16 cellular contexts compared by ENCODE assay signal in the genomic region with DNA sequence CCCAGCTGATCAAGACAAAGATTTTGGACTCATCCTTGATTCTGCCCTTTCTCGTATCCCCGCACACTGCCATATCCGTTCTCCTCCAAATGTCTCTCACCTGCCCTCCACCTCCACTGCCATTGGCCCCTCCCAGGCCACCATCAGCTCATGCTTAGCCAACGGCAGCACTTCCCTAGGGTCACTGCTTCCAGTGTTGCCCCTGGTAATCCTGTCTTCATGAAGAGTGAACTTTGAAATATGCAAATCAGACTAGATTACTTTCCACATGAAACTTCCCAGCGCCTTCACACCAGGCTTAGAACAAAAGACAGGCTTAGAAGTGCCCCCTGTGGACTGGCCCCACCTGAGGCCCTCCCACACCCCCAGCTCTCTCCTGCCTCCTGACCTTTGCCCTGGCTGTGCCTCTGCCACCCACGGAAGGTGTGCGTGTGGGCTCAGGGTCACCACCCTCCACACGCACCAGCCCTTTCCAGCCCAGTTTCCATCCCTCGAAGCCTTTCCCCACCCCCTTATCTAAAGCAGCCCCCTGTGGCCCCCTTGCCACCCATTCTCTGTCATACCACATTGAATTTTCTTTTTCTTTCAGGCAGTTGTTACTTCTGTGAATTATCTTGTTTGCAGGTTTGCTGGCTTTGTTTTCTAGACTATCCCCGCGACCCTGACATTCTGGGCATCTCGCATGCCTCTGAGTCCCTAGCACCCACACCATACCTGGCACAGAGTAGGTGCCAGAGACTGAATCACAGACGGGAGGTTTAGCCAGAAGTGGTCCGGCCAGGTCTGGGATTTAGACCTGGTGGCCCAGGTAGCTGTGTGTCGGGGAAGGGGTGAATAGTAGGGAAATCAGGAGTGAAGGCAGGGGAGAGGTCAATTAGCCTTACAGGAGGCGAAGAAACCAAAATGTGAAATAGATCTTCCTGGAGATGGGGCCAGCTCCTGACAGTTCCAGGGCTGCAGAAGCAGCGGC. TPM values are rescaled to one million over a fixed set of nuclear protein-coding genes. Genes with fewer than 3 reads are reported as not detected.
"Had no signal": no experiment of that assay in that cellular context is flagged by ENCODE, and none has a peak within 500 bp of the region (broad histone marks: within the 10 kb centered on the region; RNA-seq: fewer than 3 reads in every experiment).

No MANE protein-coding gene starts in this region.

- H3K9me3 Mint-ChIP-seq: stimulated activated memory B cell treated with anti-CD40 and anti-IgM and Interleukin-4, amounts not matched to agents 10 μg/mL and 1 μg/mL and 100 μg/mL, for 72 hours had no signal

- H3K4me3 Mint-ChIP-seq: activated naive CD8-positive, alpha-beta T cell; activated T-cell treated with anti-CD3 and anti-CD28 coated beads, Interleukin-2, amount 50 U/mL, for 4 hours; naive thymus-derived CD4-positive, alpha-beta T cell; stimulated activated memory B cell treated with anti-CD40 and anti-IgM and Interleukin-4, amounts not matched to agents 10 μg/mL and 1 μg/mL and 100 μg/mL, for 72 hours had no signal

- DNase-seq: activated CD4-positive, alpha-beta T cell treated with anti-CD3 and anti-CD28 coated beads, Interleukin-2, amount 50 U/mL, for 4 hours; activated gamma-delta T cell; activated T-cell treated with anti-CD3 and anti-CD28 coated beads, Interleukin-2, amount 50 U/mL, for 4 hours; amniotic stem cell; esophagus squamous epithelium; hypothalamus; mammary epithelial cell; mucosa of descending colon; naive thymus-derived CD4-positive, alpha-beta T cell; retina; stimulated activated CD4-positive, alpha-beta T cell treated with anti-CD3 and anti-CD28 coated beads, Interleukin-2, amount 100 ng/mL, for 48 hours had no signal

- H3K27ac Mint-ChIP-seq: activated naive CD8-positive, alpha-beta T cell; naive thymus-derived CD4-positive, alpha-beta T cell; stimulated activated memory B cell treated with anti-CD40 and anti-IgM and Interleukin-4, amounts not matched to agents 10 μg/mL and 1 μg/mL and 100 μg/mL, for 72 hours had no signal

- H3K36me3 Mint-ChIP-seq: activated naive CD8-positive, alpha-beta T cell; naive thymus-derived CD4-positive, alpha-beta T cell; stimulated activated memory B cell treated with anti-CD40 and anti-IgM and Interleukin-4, amounts not matched to agents 10 μg/mL and 1 μg/mL and 100 μg/mL, for 72 hours had no signal

RNA-seq across cellular contexts. Expression of a gene that starts 26.8 kb away (rescaled TPM):
- total RNA-seq: activated T-cell treated with anti-CD3 and anti-CD28 coated beads, Interleukin-2, amount 50 U/mL, for 4 hours; cardiac septum; esophagus squamous epithelium; fibroblast of villous mesenchyme; glomerular endothelial cell; mammary epithelial cell; mucosa of descending colon; naive thymus-derived CD4-positive, alpha-beta T cell had no signal

RNA-seq across cellular contexts. Expression of a gene that starts 38.9 kb away (rescaled TPM):
- total RNA-seq: activated T-cell treated with anti-CD3 and anti-CD28 coated beads, Interleukin-2, amount 50 U/mL, for 4 hours; cardiac septum; esophagus squamous epithelium; fibroblast of villous mesenchyme; glomerular endothelial cell; mammary epithelial cell; naive thymus-derived CD4-positive, alpha-beta T cell had no signal

RNA-seq across cellular contexts. Expression of a gene that starts 42.6 kb away (rescaled TPM):
- total RNA-seq: activated T-cell treated with anti-CD3 and anti-CD28 coated beads, Interleukin-2, amount 50 U/mL, for 4 hours; cardiac septum; esophagus squamous epithelium; glomerular endothelial cell; mammary epithelial cell; naive thymus-derived CD4-positive, alpha-beta T cell had no signal
